ENCODE assay signal across 10 cellular contexts in the genomic region with DNA sequence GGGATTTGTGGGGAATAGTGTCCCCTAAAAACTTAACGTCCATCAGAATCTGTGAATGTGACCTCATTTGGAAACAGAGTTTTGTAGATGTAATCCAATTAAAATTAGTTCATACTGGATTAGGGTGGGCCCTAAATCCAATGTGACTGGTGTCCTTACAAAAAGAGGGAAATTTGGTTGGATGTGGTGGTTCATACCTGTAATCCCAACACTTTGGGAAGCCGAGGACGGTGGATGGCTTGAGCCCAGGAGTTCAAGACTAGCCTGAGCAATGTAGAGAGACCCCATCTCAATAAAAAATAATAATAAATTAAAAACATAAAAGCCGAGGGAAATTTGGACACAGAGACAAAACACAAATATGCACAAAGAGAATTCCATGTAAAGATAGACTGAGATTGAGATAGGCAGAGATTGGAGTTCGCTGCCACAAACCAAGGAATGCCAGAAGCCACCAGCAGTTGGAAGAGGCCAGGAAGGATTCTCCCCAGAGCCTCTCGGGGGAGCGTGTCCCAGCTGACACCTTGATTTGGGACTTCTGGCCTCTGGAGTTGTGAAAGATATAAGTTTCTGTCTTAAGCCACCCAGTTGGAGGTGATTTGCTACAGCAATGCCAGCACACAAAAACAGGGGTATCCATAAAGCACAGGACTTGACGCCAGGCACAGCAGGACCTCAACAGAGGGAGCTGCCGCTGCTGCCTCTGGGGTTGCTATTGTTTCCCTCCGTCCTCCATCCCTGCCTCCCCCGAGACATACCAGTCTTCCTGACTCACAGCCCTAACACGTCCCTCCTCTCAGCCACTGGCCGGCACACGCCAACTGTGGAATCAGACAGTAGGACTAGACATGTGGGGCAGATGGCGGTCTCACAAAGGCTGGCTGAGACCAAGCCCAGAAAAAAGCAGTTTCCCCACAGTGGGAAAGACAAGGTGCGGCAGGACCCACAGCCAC.
A peak's percentile ranks its signal among the peaks of the same experiment; 100 is the strongest.
DNase-seq lines count a peak whose midpoint lies in the region; ATAC-seq and TF ChIP-seq lines count a peak whose summit lies in the region.
"Had no signal": no experiment of that assay in that cellular context is flagged by ENCODE, and none has a peak within 500 bp of the region (broad histone marks: within the 10 kb centered on the region; RNA-seq: fewer than 3 reads in every experiment).

No MANE protein-coding gene starts in this region.

- DNase-seq in AG08395 (ENCODE audit: low spot score) (peak; percentile 95), SJCRH30 (peak; percentile 72 to 75), fibroblast of the aortic adventitia (ENCODE audit: low read depth) (peak; percentile 92), neuronal stem cell (ENCODE audit: low spot score) (no peak), NCI-H2227 (lab: John Stamatoyannopoulos, UW; ENCODE audit: unreplicated experiment) (no peak)
- no peak for DNase-seq in stimulated activated naive CD4-positive, alpha-beta T cell treated with Interleukin-2 at 50 U/mL for 16 hours (lab: John Stamatoyannopoulos, UW)
- no peak for DNase-seq in activated T-cell treated with anti-CD3 and anti-CD28 coated beads, Interleukin-2, amount 50 U/mL, for 4 hours
- DNase-seq in stimulated activated CD4-positive, alpha-beta T cell treated with anti-CD3 and anti-CD28 coated beads, Interleukin-4, amount 100 ng/mL, for 24 hours: no peak
- DNase-seq: activated naive CD8-positive, alpha-beta T cell treated with anti-CD3 and anti-CD28 coated beads, Interleukin-2, amount 10 ng/mL, durations not matched to agents 7 days and 5 days; stimulated activated CD4-positive, alpha-beta T cell treated with anti-CD3 and anti-CD28 coated beads, Interleukin-2, amount 100 ng/mL, for 48 hours had no signal

- no peaks in the 10 kb centered on the region for H3K79me1 ChIP-seq in neuronal stem cell (ENCODE audit: low read depth, low read length)

- H3K9me3 ChIP-seq in SJCRH30 (replicated peaks) (no peaks in the 10 kb centered on the region), neuronal stem cell (replicated peaks in 1 of 2; ENCODE audit: control insufficient read depth in 2 of 2, insufficient read depth in 1 of 2, low read depth in 1 of 2, low read length in 2 of 2) (no peaks in the 10 kb centered on the region)

- no CpG with 5 or more reads among the region's 16 CpGs for WGBS in neuronal stem cell (ENCODE audit: extremely low coverage in 2 of 2, insufficient read length in 2 of 2, insufficient replicate concordance in 1 of 2), 2 donors

- no peak overlapping the region for H3K4me3 Mint-ChIP-seq in activated T-cell treated with anti-CD3 and anti-CD28 coated beads, Interleukin-2, amount 50 U/mL, for 4 hours
- H3K4me3 Mint-ChIP-seq: activated naive CD8-positive, alpha-beta T cell treated with anti-CD3 and anti-CD28 coated beads, Interleukin-2, amount 10 ng/mL, durations not matched to agents 7 days and 5 days had no signal

- peak overlapping the region; percentile 48 for H3K27ac ChIP-seq in SJCRH30
- H3K27ac ChIP-seq in neuronal stem cell (replicated peaks; ENCODE audit: low read length): no peak overlapping the region

- no peak overlapping the region for H4K8ac ChIP-seq in neuronal stem cell (ENCODE audit: low read depth, low read length)

- H3K23ac ChIP-seq in neuronal stem cell (ENCODE audit: low read depth, low read length, poor library complexity): no peak overlapping the region

- peak overlapping the region; percentile 91 for H2AFZ ChIP-seq in neuronal stem cell (ENCODE audit: low read length)

- ATAC-seq in activated T-cell treated with anti-CD3 and anti-CD28 coated beads, Interleukin-2, amount 50 U/mL, for 4 hours: no peak

- H3K4ac ChIP-seq in neuronal stem cell (ENCODE audit: low read length): no peak overlapping the region

- peak overlapping the region; percentile 24 for H2BK12ac ChIP-seq in neuronal stem cell (ENCODE audit: low read length)

- H3K36me3 Mint-ChIP-seq in activated T-cell treated with anti-CD3 and anti-CD28 coated beads, Interleukin-2, amount 50 U/mL, for 4 hours (ENCODE audit: insufficient read depth): no peaks in the 10 kb centered on the region
- H3K36me3 Mint-ChIP-seq: activated naive CD8-positive, alpha-beta T cell treated with anti-CD3 and anti-CD28 coated beads, Interleukin-2, amount 10 ng/mL, durations not matched to agents 7 days and 5 days had no signal

- H3K4me1 Mint-ChIP-seq in activated T-cell treated with anti-CD3 and anti-CD28 coated beads, Interleukin-2, amount 50 U/mL, for 4 hours (ENCODE audit: low read depth): no peaks in the 10 kb centered on the region

- no peak overlapping the region for H3K9ac ChIP-seq in neuronal stem cell (ENCODE audit: low read depth, low read length, poor library complexity)

- H3K27me3 ChIP-seq in SJCRH30 (no peaks in the 10 kb centered on the region), neuronal stem cell (ENCODE audit: control insufficient read depth in 3 of 3, insufficient read depth in 3 of 3, low read depth in 1 of 3, low read length in 3 of 3) (no peaks in the 10 kb centered on the region)

- no peaks in the 10 kb centered on the region for H3K9me3 Mint-ChIP-seq in activated T-cell treated with anti-CD3 and anti-CD28 coated beads, Interleukin-2, amount 50 U/mL, for 4 hours
- H3K9me3 Mint-ChIP-seq: activated naive CD8-positive, alpha-beta T cell treated with anti-CD3 and anti-CD28 coated beads, Interleukin-2, amount 10 ng/mL, durations not matched to agents 7 days and 5 days had no signal

- H3K36me3 ChIP-seq in SJCRH30: no peaks in the 10 kb centered on the region
- no peaks in the 10 kb centered on the region for H3K36me3 ChIP-seq in neuronal stem cell (replicated peaks in 1 of 2; ENCODE audit: control insufficient read depth in 2 of 2, insufficient read depth in 2 of 2, low read length in 2 of 2)

- peaks cover 30% of the 10 kb centered on the region for H3K4me1 ChIP-seq in SJCRH30
- H3K4me1 ChIP-seq in neuronal stem cell (ENCODE audit: control insufficient read depth in 2 of 2, insufficient read depth in 1 of 2, low read depth in 1 of 2, low read length in 2 of 2): peaks cover 8 to 17% of the 10 kb centered on the region in 2 donors

- H3K18ac ChIP-seq in neuronal stem cell (ENCODE audit: low read length): peak overlapping the region; percentile 85

- no peak overlapping the region for H4K91ac ChIP-seq in neuronal stem cell (ENCODE audit: low read depth, low read length, poor library complexity)

- no peak overlapping the region for H3K14ac ChIP-seq in neuronal stem cell (ENCODE audit: low read length)

- no peaks in the 10 kb centered on the region for H3K27me3 Mint-ChIP-seq in activated T-cell treated with anti-CD3 and anti-CD28 coated beads, Interleukin-2, amount 50 U/mL, for 4 hours (ENCODE audit: low read depth)
- H3K27me3 Mint-ChIP-seq: activated naive CD8-positive, alpha-beta T cell treated with anti-CD3 and anti-CD28 coated beads, Interleukin-2, amount 10 ng/mL, durations not matched to agents 7 days and 5 days had no signal

- no peak overlapping the region for H2BK5ac ChIP-seq in neuronal stem cell (ENCODE audit: low read length)

- H2AK5ac ChIP-seq in neuronal stem cell (ENCODE audit: low read depth, low read length): peak overlapping the region; percentile 33

- H3K4me3 ChIP-seq in SJCRH30: no peak overlapping the region
- H3K4me3 ChIP-seq in fibroblast of the aortic adventitia (ENCODE audit: low read depth, low read length): no peak overlapping the region
- H3K4me3 ChIP-seq in neuronal stem cell (ENCODE audit: low read length in 2 of 2): no peak overlapping the region

- no peak overlapping the region for H2BK120ac ChIP-seq in neuronal stem cell (ENCODE audit: low read depth, low read length)

- peak overlapping the region; percentile 1 for H2BK15ac ChIP-seq in neuronal stem cell (ENCODE audit: low read length)

- no peak overlapping the region for H3K4me2 ChIP-seq in neuronal stem cell (ENCODE audit: insufficient read depth, low read length, poor library complexity, severe bottlenecking)

- TF ChIP-seq CTCF in fibroblast of the aortic adventitia (IDR thresholded peaks at IDR 0.05; ENCODE audit: insufficient read depth, low read length): peak; percentile 26

Comparison
In these comparisons a context has a peak if more than half of its experiments do, and no peak if none do; other contexts are left out.
1. DNase-seq: peak in AG08395 (single experiment), SJCRH30 (2 of 2) and fibroblast of the aortic adventitia (single experiment); none in neuronal stem cell (single experiment), NCI-H2227 (single experiment), stimulated activated naive CD4-positive, alpha-beta T cell treated with Interleukin-2 at 50 U/mL for 16 hours (single experiment), activated T-cell treated with anti-CD3 and anti-CD28 coated beads, Interleukin-2, amount 50 U/mL, for 4 hours (single experiment) and stimulated activated CD4-positive, alpha-beta T cell treated with anti-CD3 and anti-CD28 coated beads, Interleukin-4, amount 100 ng/mL, for 24 hours (single experiment).